ENCODE assay signal across 17 cellular contexts in genomic region chr9:20608582-20608981, GRCh38. TPM values are rescaled to one million over a fixed set of nuclear protein-coding genes. Genes with fewer than 3 reads are reported as not detected.
A peak's percentile ranks its signal among the peaks of the same experiment; 100 is the strongest.
DNase-seq lines count a peak whose midpoint lies in the region; ATAC-seq, FAIRE-seq and TF ChIP-seq lines count a peak whose summit lies in the region.
"Had no signal": no experiment of that assay in that cellular context is flagged by ENCODE, and none has a peak within 500 bp of the region (broad histone marks: within the 10 kb centered on the region; RNA-seq: fewer than 3 reads in every experiment).

No MANE protein-coding gene starts in this region.

- in situ Hi-C loops in G401 (cut with HindIII; ENCODE audit: low sequenced_read_pairs), result no loop called here

- no peak for DNase-seq in activated naive CD4-positive, alpha-beta T cell treated with anti-CD3 and anti-CD28 coated beads, Interleukin-2, amount 50 U/mL, for 72 hours (ENCODE audit: low spot score in 2 of 2)
- DNase-seq in GM19239 (ENCODE audit: insufficient read length, low spot score) (no peak), T-cell (no peak), nephron progenitor cell (no peak), G401 (ENCODE audit: low spot score) (no peak), NCI-H1436 (lab: John Stamatoyannopoulos, UW) (no peak), dedifferentiated amniotic fluid mesenchymal stem cell (ENCODE audit: extremely low spot score) (no peak)
- DNase-seq: CD4-positive, CD25-positive, alpha-beta regulatory T cell; IMR-90; Karpas-422; MG63; NCI-H1092; NCI-H2107; NCI-H2227 treated with DMSO at 0.1 percent for 48 hours; NCI-H524 had no signal

- peaks cover 91% of the 10 kb centered on the region for H3K4me1 Mint-ChIP-seq in activated naive CD4-positive, alpha-beta T cell treated with anti-CD3 and anti-CD28 coated beads, Interleukin-2, amount 50 U/mL, for 24 hours
- peaks cover 85 to 94% (median 85%) of the 10 kb centered on the region in 3 donors for H3K4me1 Mint-ChIP-seq in T-cell
- peaks cover 95% of the 10 kb centered on the region for H3K4me1 Mint-ChIP-seq in nephron progenitor cell

- H3K9me3 Mint-ChIP-seq in activated naive CD4-positive, alpha-beta T cell treated with anti-CD3 and anti-CD28 coated beads, Interleukin-2, amount 50 U/mL, for 24 hours, result no peaks in the 10 kb centered on the region
- no peaks in the 10 kb centered on the region for H3K9me3 Mint-ChIP-seq in activated naive CD4-positive, alpha-beta T cell treated with anti-CD3 and anti-CD28 coated beads, Interleukin-2, amount 50 U/mL, for 72 hours
- H3K9me3 Mint-ChIP-seq in T-cell (no peaks in the 10 kb centered on the region), nephron progenitor cell (no peaks in the 10 kb centered on the region)
- H3K9me3 Mint-ChIP-seq: CD4-positive, CD25-positive, alpha-beta regulatory T cell had no signal

- POLR2A ChIA-PET in T-cell (lab: Charles Lee), result interaction anchor here (0.6 to 1.0 kb wide), 3 partner anchors 10 to 421 kb away, joined by 3 to 5 read pairs (median 4); no protein-coding TSS in a partner anchor

- CTCF ChIA-PET in T-cell (lab: Charles Lee), result interaction anchor here (0.6 to 1.2 kb wide), 3 partner anchors 19 to 333 kb away, joined by 3 read pairs; no protein-coding TSS in a partner anchor

- peak overlapping the region; percentile 20 for H3K4me3 Mint-ChIP-seq in activated naive CD4-positive, alpha-beta T cell treated with anti-CD3 and anti-CD28 coated beads, Interleukin-2, amount 50 U/mL, for 24 hours
- H3K4me3 Mint-ChIP-seq in T-cell (peak overlapping the region in 2 of 3 donors; percentile 11 to 37), nephron progenitor cell (peak overlapping the region; percentile 15)

- FAIRE-seq in GM19239 (lab: Jason Lieb, UNC), result peak; percentile 72

- peak overlapping the region; percentile 66 for H3K27ac Mint-ChIP-seq in activated naive CD4-positive, alpha-beta T cell treated with anti-CD3 and anti-CD28 coated beads, Interleukin-2, amount 50 U/mL, for 24 hours
- H3K27ac Mint-ChIP-seq in activated naive CD4-positive, alpha-beta T cell treated with anti-CD3 and anti-CD28 coated beads, Interleukin-2, amount 50 U/mL, for 72 hours, result no peak overlapping the region
- H3K27ac Mint-ChIP-seq in T-cell (no peak overlapping the region), nephron progenitor cell (peak overlapping the region; percentile 68)
- H3K27ac Mint-ChIP-seq: CD4-positive, CD25-positive, alpha-beta regulatory T cell had no signal

- ATAC-seq in activated naive CD4-positive, alpha-beta T cell treated with anti-CD3 and anti-CD28 coated beads, Interleukin-2, amount 50 U/mL, for 72 hours, result no peak
- no peak for ATAC-seq in T-cell (replicated peaks in 1 of 4)
- ATAC-seq: Right ventricle myocardium inferior had no signal

- H3K27me3 Mint-ChIP-seq in activated naive CD4-positive, alpha-beta T cell treated with anti-CD3 and anti-CD28 coated beads, Interleukin-2, amount 50 U/mL, for 24 hours, result no peaks in the 10 kb centered on the region
- no peaks in the 10 kb centered on the region for H3K27me3 Mint-ChIP-seq in T-cell
- H3K27me3 Mint-ChIP-seq in nephron progenitor cell (ENCODE audit: low read depth, poor library complexity), result no peaks in the 10 kb centered on the region
- H3K27me3 Mint-ChIP-seq: CD4-positive, CD25-positive, alpha-beta regulatory T cell had no signal

- no peak for TF ChIP-seq CTCF in nephron progenitor cell (IDR thresholded peaks at IDR 0.05)

- H3K36me3 Mint-ChIP-seq in activated naive CD4-positive, alpha-beta T cell treated with anti-CD3 and anti-CD28 coated beads, Interleukin-2, amount 50 U/mL, for 24 hours, result peaks cover 2% of the 10 kb centered on the region
- H3K36me3 Mint-ChIP-seq in activated naive CD4-positive, alpha-beta T cell treated with anti-CD3 and anti-CD28 coated beads, Interleukin-2, amount 50 U/mL, for 72 hours, result peaks cover 0 to 6% of the 10 kb centered on the region in 2 donors
- H3K36me3 Mint-ChIP-seq in T-cell (no peaks in the 10 kb centered on the region), nephron progenitor cell (ENCODE audit: low read depth) (no peaks in the 10 kb centered on the region)

RNA-seq across cellular contexts. Expression of gene MLLT3, which starts 13.7 kb away (rescaled TPM):
- total RNA-seq in activated naive CD4-positive, alpha-beta T cell treated with anti-CD3 and anti-CD28 coated beads, Interleukin-2, amount 50 U/mL, for 72 hours, result 10 to 100 TPM; 43.6 to 54.6 TPM
- 10 to 100 TPM; 51.8 to 96.6 (median 58.9) TPM for total RNA-seq in T-cell
- total RNA-seq in G401 (2014; rRNA removed; shearing (Covaris generic)), result 0.27 and 1.4 TPM in 2 replicates

Comparison
In these comparisons a context has a peak if more than half of its experiments do, and no peak if none do; other contexts are left out.
1. H3K27ac Mint-ChIP-seq: peak in activated naive CD4-positive, alpha-beta T cell treated with anti-CD3 and anti-CD28 coated beads, Interleukin-2, amount 50 U/mL, for 24 hours (single experiment) and nephron progenitor cell (single experiment); none in activated naive CD4-positive, alpha-beta T cell treated with anti-CD3 and anti-CD28 coated beads, Interleukin-2, amount 50 U/mL, for 72 hours (0 of 2) and T-cell (0 of 2).
2. RNA of gene MLLT3, which starts 13.7 kb away (total RNA-seq): 51.8 to 96.6 TPM in T-cell and 43.6 to 54.6 TPM in activated naive CD4-positive, alpha-beta T cell treated with anti-CD3 and anti-CD28 coated beads, Interleukin-2, amount 50 U/mL, for 72 hours; 0.27 to 1.4 TPM in G401; every median in the first group is over 10 times any median in the second.
3. Peak in every context shown above with its lines, with median percentiles within 50 percentile points of each other: H3K4me3 Mint-ChIP-seq.